29 cellular contexts compared by ENCODE assay signal in genomic region chr1:113333056-113333455, GRCh38.
"Had no signal": no experiment of that assay in that cellular context is flagged by ENCODE, and none has a peak within 500 bp of the region (broad histone marks: within the 10 kb centered on the region; RNA-seq: fewer than 3 reads in every experiment).

No MANE protein-coding gene starts in this region.

- H3K9ac ChIP-seq: KMS-11 had no signal

- H3K4me3 Mint-ChIP-seq: activated CD4-positive, alpha-beta memory T cell treated with anti-CD3 and anti-CD28 coated beads, Interleukin-2, amount 10 ng/mL, durations not matched to agents 7 days and 5 days; activated naive CD8-positive, alpha-beta T cell treated with anti-CD3 and anti-CD28 coated beads for 36 hours; activated T-cell treated with anti-CD3 and anti-CD28 coated beads, Interleukin-2, amount 50 U/mL, for 72 hours; activated T-helper 17 cell treated with anti-CD3 and anti-CD28 coated beads, Interleukin-2, amount 50 U/mL, for 72 hours; central memory CD8-positive, alpha-beta T cell had no signal

- H3K4me2 ChIP-seq: KMS-11, PC-9 had no signal

- H3K36me3 ChIP-seq: ascending aorta, cardiac muscle cell, colonic mucosa, WERI-Rb-1 had no signal

- DNase-seq: activated CD4-positive, alpha-beta memory T cell treated with anti-CD3 and anti-CD28 coated beads, Interleukin-2, amount 10 ng/mL, durations not matched to agents 7 days and 5 days; activated CD4-positive, alpha-beta T cell treated with anti-CD3 and anti-CD28 coated beads for 1 hour; activated CD4-positive, alpha-beta T cell treated with anti-CD3 and anti-CD28 coated beads for 48 hours; activated CD4-positive, CD25-positive, alpha-beta regulatory T cell; activated effector memory CD4-positive, alpha-beta T cell treated with anti-CD3 and anti-CD28 coated beads, Interleukin-2, amount 50 U/mL, for 16 hours; activated naive CD4-positive, alpha-beta T cell; activated naive CD4-positive, alpha-beta T cell treated with anti-CD3 and anti-CD28 coated beads, Interleukin-2, amount 50 U/mL, for 16 hours; activated naive CD8-positive, alpha-beta T cell treated with anti-CD3 and anti-CD28 coated beads for 36 hours; activated T-cell treated with anti-CD3 and anti-CD28 coated beads, Interleukin-2, amount 50 U/mL, for 1 hour; activated T-cell treated with anti-CD3 and anti-CD28 coated beads, Interleukin-2, amount 50 U/mL, for 72 hours; amniotic stem cell; colonic mucosa; MM.1S; MV-4-11; NCI-H1092; NCI-H187 treated with DMSO at 0.1 percent for 48 hours; NCI-H446 treated with DMSO at 0.1 percent for 48 hours; NCI-H524; PC-9; T1000; WERI-Rb-1 had no signal

- H3K9me3 ChIP-seq: colonic mucosa had no signal

- H3K4me1 ChIP-seq: ascending aorta, colonic mucosa had no signal

- H3K36me3 Mint-ChIP-seq: activated naive CD8-positive, alpha-beta T cell treated with anti-CD3 and anti-CD28 coated beads for 36 hours had no signal

- H3K4me1 Mint-ChIP-seq: activated CD4-positive, alpha-beta memory T cell treated with anti-CD3 and anti-CD28 coated beads, Interleukin-2, amount 10 ng/mL, durations not matched to agents 7 days and 5 days; activated naive CD8-positive, alpha-beta T cell treated with anti-CD3 and anti-CD28 coated beads for 36 hours; activated T-helper 17 cell treated with anti-CD3 and anti-CD28 coated beads, Interleukin-2, amount 50 U/mL, for 72 hours; central memory CD8-positive, alpha-beta T cell had no signal

- H3K27ac Mint-ChIP-seq: activated CD4-positive, alpha-beta memory T cell treated with anti-CD3 and anti-CD28 coated beads, Interleukin-2, amount 10 ng/mL, durations not matched to agents 7 days and 5 days; activated naive CD8-positive, alpha-beta T cell treated with anti-CD3 and anti-CD28 coated beads for 36 hours; activated T-cell treated with anti-CD3 and anti-CD28 coated beads, Interleukin-2, amount 50 U/mL, for 72 hours; activated T-helper 17 cell treated with anti-CD3 and anti-CD28 coated beads, Interleukin-2, amount 50 U/mL, for 72 hours had no signal

- H3K27me3 Mint-ChIP-seq: activated naive CD8-positive, alpha-beta T cell treated with anti-CD3 and anti-CD28 coated beads for 36 hours had no signal

- H3K4me3 ChIP-seq: ascending aorta, cardiac muscle cell, colonic mucosa, PC-9, SK-N-MC had no signal

- H3K27ac ChIP-seq: ascending aorta, cardiac muscle cell, colonic mucosa, KMS-11, PC-9, RWPE1, SK-N-MC, WERI-Rb-1 had no signal

- FAIRE-seq: RCC 7860 had no signal

- H3K9me3 Mint-ChIP-seq: activated CD4-positive, alpha-beta memory T cell treated with anti-CD3 and anti-CD28 coated beads, Interleukin-2, amount 10 ng/mL, durations not matched to agents 7 days and 5 days; activated naive CD8-positive, alpha-beta T cell treated with anti-CD3 and anti-CD28 coated beads for 36 hours; activated T-cell treated with anti-CD3 and anti-CD28 coated beads, Interleukin-2, amount 50 U/mL, for 72 hours; activated T-helper 17 cell treated with anti-CD3 and anti-CD28 coated beads, Interleukin-2, amount 50 U/mL, for 72 hours; central memory CD8-positive, alpha-beta T cell had no signal

- H3K27me3 ChIP-seq: ascending aorta, cardiac muscle cell, colonic mucosa had no signal

- H2AFZ ChIP-seq: PC-9 had no signal
